Comparison of ENCODE assay signal across 2 cellular contexts in the genomic region with DNA sequence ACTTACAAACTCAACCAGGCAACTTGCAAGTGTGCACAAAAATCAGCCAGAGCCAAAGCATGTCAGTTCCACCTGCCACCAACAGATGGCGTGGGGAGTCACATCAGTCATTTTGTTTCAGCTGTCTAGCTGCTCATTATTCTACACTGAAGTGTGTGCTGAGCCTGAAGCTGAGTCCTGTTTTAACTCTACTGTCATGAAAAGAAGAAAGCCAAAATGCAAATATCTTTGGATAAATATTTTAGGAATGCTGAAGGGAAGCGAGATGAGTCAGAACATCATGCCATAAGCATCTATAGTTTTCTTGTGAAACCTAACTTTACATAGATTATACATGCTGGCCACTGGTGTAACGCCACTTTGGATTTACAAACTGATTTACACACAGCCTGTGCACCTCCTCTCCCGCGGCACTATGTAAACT.
TF ChIP-seq lines count a peak whose summit lies in the region.

No MANE protein-coding gene starts in this region.

TF ChIP-seq in GM23338, 12 proteins besides CTCF, POLR2A, EP300 and RAD21:
- TF ChIP-seq, protein P1, sequence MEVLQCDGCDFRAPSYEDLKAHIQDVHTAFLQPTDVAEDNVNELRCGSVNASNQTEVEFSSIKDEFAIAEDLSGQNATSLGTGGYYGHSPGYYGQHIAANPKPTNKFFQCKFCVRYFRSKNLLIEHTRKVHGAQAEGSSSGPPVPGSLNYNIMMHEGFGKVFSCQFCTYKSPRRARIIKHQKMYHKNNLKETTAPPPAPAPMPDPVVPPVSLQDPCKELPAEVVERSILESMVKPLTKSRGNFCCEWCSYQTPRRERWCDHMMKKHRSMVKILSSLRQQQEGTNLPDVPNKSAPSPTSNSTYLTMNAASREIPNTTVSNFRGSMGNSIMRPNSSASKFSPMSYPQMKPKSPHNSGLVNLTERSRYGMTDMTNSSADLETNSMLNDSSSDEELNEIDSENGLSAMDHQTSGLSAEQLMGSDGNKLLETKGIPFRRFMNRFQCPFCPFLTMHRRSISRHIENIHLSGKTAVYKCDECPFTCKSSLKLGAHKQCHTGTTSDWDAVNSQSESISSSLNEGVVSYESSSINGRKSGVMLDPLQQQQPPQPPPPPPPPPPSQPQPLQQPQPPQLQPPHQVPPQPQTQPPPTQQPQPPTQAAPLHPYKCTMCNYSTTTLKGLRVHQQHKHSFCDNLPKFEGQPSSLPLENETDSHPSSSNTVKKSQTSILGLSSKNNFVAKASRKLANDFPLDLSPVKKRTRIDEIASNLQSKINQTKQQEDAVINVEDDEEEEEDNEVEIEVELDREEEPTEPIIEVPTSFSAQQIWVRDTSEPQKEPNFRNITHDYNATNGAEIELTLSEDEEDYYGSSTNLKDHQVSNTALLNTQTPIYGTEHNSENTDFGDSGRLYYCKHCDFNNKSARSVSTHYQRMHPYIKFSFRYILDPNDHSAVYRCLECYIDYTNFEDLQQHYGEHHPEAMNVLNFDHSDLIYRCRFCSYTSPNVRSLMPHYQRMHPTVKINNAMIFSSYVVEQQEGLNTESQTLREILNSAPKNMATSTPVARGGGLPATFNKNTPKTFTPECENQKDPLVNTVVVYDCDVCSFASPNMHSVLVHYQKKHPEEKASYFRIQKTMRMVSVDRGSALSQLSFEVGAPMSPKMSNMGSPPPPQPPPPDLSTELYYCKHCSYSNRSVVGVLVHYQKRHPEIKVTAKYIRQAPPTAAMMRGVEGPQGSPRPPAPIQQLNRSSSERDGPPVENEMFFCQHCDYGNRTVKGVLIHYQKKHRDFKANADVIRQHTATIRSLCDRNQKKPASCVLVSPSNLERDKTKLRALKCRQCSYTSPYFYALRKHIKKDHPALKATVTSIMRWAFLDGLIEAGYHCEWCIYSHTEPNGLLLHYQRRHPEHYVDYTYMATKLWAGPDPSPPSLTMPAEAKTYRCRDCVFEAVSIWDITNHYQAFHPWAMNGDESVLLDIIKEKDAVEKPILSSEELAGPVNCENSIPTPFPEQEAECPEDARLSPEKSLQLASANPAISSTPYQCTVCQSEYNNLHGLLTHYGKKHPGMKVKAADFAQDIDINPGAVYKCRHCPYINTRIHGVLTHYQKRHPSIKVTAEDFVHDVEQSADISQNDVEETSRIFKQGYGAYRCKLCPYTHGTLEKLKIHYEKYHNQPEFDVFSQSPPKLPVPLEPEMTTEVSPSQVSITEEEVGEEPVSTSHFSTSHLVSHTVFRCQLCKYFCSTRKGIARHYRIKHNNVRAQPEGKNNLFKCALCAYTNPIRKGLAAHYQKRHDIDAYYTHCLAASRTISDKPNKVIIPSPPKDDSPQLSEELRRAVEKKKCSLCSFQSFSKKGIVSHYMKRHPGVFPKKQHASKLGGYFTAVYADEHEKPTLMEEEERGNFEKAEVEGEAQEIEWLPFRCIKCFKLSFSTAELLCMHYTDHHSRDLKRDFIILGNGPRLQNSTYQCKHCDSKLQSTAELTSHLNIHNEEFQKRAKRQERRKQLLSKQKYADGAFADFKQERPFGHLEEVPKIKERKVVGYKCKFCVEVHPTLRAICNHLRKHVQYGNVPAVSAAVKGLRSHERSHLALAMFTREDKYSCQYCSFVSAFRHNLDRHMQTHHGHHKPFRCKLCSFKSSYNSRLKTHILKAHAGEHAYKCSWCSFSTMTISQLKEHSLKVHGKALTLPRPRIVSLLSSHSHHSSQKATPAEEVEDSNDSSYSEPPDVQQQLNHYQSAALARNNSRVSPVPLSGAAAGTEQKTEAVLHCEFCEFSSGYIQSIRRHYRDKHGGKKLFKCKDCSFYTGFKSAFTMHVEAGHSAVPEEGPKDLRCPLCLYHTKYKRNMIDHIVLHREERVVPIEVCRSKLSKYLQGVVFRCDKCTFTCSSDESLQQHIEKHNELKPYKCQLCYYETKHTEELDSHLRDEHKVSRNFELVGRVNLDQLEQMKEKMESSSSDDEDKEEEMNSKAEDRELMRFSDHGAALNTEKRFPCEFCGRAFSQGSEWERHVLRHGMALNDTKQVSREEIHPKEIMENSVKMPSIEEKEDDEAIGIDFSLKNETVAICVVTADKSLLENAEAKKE (CRISPR knock-in tag; IDR thresholded peaks at IDR 0.05), result no peak
- no peak for TF ChIP-seq ZNF114 (CRISPR knock-in tag; IDR thresholded peaks at IDR 0.05)
- no peak for TF ChIP-seq ZNF331 (CRISPR knock-in tag; IDR thresholded peaks at IDR 0.05; ENCODE audit: low read depth)
- TF ChIP-seq ETS1 (IDR thresholded peaks at IDR 0.05), result no peak
- no peak for TF ChIP-seq REST (IDR thresholded peaks at IDR 0.05; ENCODE audit: unreplicated experiment)
- no peak for TF ChIP-seq EZH2 (IDR thresholded peaks at IDR 0.05; ENCODE audit: low read depth, unreplicated experiment)
- no peak for TF ChIP-seq EZH2phosphoT487 (IDR thresholded peaks at IDR 0.05; ENCODE audit: unreplicated experiment)
- TF ChIP-seq CREB1 (CRISPR knock-in tag; IDR thresholded peaks at IDR 0.05; ENCODE audit: low read depth), result no peak
- TF ChIP-seq NANOG (IDR thresholded peaks at IDR 0.05; ENCODE audit: borderline replicate concordance), result no peak

TF ChIP-seq in H1, 55 proteins besides CTCF, POLR2A, EP300 and RAD21:
- TF ChIP-seq SRF (IDR thresholded peaks at IDR 0.05; ENCODE audit: low read depth, low read length), result no peak
- TF ChIP-seq SIRT6 (IDR thresholded peaks at IDR 0.05; ENCODE audit: low read length), result no peak
- peak; percentile 64; the same call in 1 of the 2 replicates for TF ChIP-seq YY1 (IDR thresholded peaks at IDR 0.05; ENCODE audit: low read depth, low read length)
- TF ChIP-seq, protein P2, sequence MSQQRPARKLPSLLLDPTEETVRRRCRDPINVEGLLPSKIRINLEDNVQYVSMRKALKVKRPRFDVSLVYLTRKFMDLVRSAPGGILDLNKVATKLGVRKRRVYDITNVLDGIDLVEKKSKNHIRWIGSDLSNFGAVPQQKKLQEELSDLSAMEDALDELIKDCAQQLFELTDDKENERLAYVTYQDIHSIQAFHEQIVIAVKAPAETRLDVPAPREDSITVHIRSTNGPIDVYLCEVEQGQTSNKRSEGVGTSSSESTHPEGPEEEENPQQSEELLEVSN (IDR thresholded peaks at IDR 0.05), result no peak
